Comparison of ENCODE assay signal across 8 cellular contexts in genomic region chr2:47300609-47301276, GRCh38.
DNase-seq lines count a peak whose midpoint lies in the region; ATAC-seq and TF ChIP-seq lines count a peak whose summit lies in the region.

No MANE protein-coding gene starts in this region.

- H3K4me2 ChIP-seq in OCI-LY7 (ENCODE audit: low read length) = peak overlapping the region; percentile 42; the same call in 1 of the 2 replicates

- H3K27me3 Mint-ChIP-seq in activated CD4-positive, alpha-beta T cell treated with anti-CD3 and anti-CD28 coated beads, Interleukin-2, amount 10 ng/mL, durations not matched to agents 24 days and 14 days = peaks cover 32% of the 10 kb centered on the region

- H3K27ac Mint-ChIP-seq in activated CD4-positive, alpha-beta T cell treated with anti-CD3 and anti-CD28 coated beads, Interleukin-2, amount 10 ng/mL, durations not matched to agents 24 days and 14 days = no peak overlapping the region

- no peaks in the 10 kb centered on the region for H3K36me3 ChIP-seq in OCI-LY7 (ENCODE audit: insufficient read depth, low read length)

- H3K4me1 Mint-ChIP-seq in activated CD4-positive, alpha-beta T cell treated with anti-CD3 and anti-CD28 coated beads, Interleukin-2, amount 10 ng/mL, durations not matched to agents 24 days and 14 days = peaks cover 7% of the 10 kb centered on the region

- DNase-seq in OCI-LY7 (ENCODE audit: low spot score) (peak; percentile 66), sciatic nerve (ENCODE audit: low spot score) (no peak), NCI-H187 treated with DMSO at 0.1 percent for 48 hours (lab: John Stamatoyannopoulos, UW) (no peak), mucosa of gallbladder (ENCODE audit: low spot score) (no peak)
- DNase-seq in activated CD4-positive, alpha-beta T cell treated with anti-CD3 and anti-CD28 coated beads, Interleukin-2, amount 10 ng/mL, durations not matched to agents 24 days and 14 days = no peak
- DNase-seq in activated naive CD4-positive, alpha-beta T cell (lab: John Stamatoyannopoulos, UW) = no peak

- H3K4me3 Mint-ChIP-seq in activated CD4-positive, alpha-beta T cell treated with anti-CD3 and anti-CD28 coated beads, Interleukin-2, amount 10 ng/mL, durations not matched to agents 24 days and 14 days = no peak overlapping the region

- CTCF ChIA-PET in OCI-LY7 (lab: Charles Lee; ENCODE audit: unreplicated experiment) = interaction anchor here (1.5 to 1.6 kb wide), 2 partner anchors 23 to 29 kb away, joined by 4 to 5 read pairs; no protein-coding TSS in a partner anchor

- H2AFZ ChIP-seq in OCI-LY7 (ENCODE audit: low read length) = no peak overlapping the region

- H3K27ac ChIP-seq in OCI-LY7 (ENCODE audit: low read depth, low read length, poor library complexity, severe bottlenecking) = no peak overlapping the region

- no peak for TF ChIP-seq CTCF in OCI-LY7 (conservative IDR thresholded peaks at IDR 0.05; ENCODE audit: low read length)

- no peak overlapping the region for H3K4me3 ChIP-seq in OCI-LY7 (ENCODE audit: low read depth, low read length, poor library complexity, severe bottlenecking)

- H4K20me1 ChIP-seq in OCI-LY7 (ENCODE audit: insufficient read depth, low read length) = no peaks in the 10 kb centered on the region

- no peaks in the 10 kb centered on the region for H3K79me2 ChIP-seq in OCI-LY7 (ENCODE audit: insufficient read depth, low read depth, low read length)

- no peaks in the 10 kb centered on the region for H3K9me3 ChIP-seq in OCI-LY7 (ENCODE audit: low read length)

- no peaks in the 10 kb centered on the region for H3K9me3 Mint-ChIP-seq in activated CD4-positive, alpha-beta T cell treated with anti-CD3 and anti-CD28 coated beads, Interleukin-2, amount 10 ng/mL, durations not matched to agents 24 days and 14 days

- intact Hi-C loops in OCI-LY7 (cut with micrococcal nuclease; ENCODE audit: unreplicated experiment) (no loop called here), sciatic nerve (cut with DNase I) (no loop called here)
- intact Hi-C loops in activated CD4-positive, alpha-beta T cell treated with anti-CD3 and anti-CD28 coated beads, Interleukin-2, amount 10 ng/mL, durations not matched to agents 24 days and 14 days (cut with micrococcal nuclease) = no loop called here

- no peaks in the 10 kb centered on the region for H3K9me2 ChIP-seq in OCI-LY7 (ENCODE audit: insufficient read depth, low read length)

- ATAC-seq in GM19035 (IDR thresholded peaks at IDR 0.05; ENCODE audit: unreplicated experiment) = peak; percentile 65
- ATAC-seq in HG02943 (IDR thresholded peaks at IDR 0.05; ENCODE audit: low read depth, unreplicated experiment) = peak; percentile 75
- peak; percentile 53 for ATAC-seq in sciatic nerve

- BruUV-seq in OCI-LY7 (replicated peaks; lab: Mats Ljungman, UMichigan) = no TSS peak

- no peaks in the 10 kb centered on the region for H3K36me3 Mint-ChIP-seq in activated CD4-positive, alpha-beta T cell treated with anti-CD3 and anti-CD28 coated beads, Interleukin-2, amount 10 ng/mL, durations not matched to agents 24 days and 14 days (ENCODE audit: low read depth)

- POLR2A ChIA-PET in OCI-LY7 (lab: Charles Lee) = interaction anchor here (0.6 to 1.3 kb wide), 9 partner anchors 8 to 329 kb away, joined by 3 to 10 read pairs (median 3); no protein-coding TSS in a partner anchor

- peaks cover 14% of the 10 kb centered on the region for H3K4me1 ChIP-seq in OCI-LY7 (ENCODE audit: insufficient read depth, low read length, poor library complexity, severe bottlenecking)
